ENCODE assay signal across 26 cellular contexts in the genomic region with DNA sequence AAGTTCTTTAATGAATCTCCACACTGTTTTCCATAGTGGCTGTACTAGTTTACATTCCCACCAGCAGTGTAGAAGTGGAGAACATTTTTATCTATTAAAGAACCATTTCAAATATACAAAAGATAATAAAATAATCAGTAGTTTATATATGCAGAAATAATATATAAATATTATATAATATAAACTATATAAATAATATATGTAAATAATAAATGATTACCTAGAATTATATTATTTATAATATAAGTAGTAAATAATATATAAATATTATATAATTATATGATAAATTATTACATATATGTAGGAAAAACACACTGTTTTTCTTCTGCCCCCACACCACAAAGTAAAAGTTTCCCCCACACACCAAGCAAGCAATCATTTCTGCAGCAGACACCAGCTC.
"Had no signal": no experiment of that assay in that cellular context is flagged by ENCODE, and none has a peak within 500 bp of the region (broad histone marks: within the 10 kb centered on the region; RNA-seq: fewer than 3 reads in every experiment).

No MANE protein-coding gene starts in this region.

- DNase-seq: activated CD4-positive, alpha-beta memory T cell treated with anti-CD3 and anti-CD28 coated beads, Interleukin-2, amount 10 ng/mL, durations not matched to agents 7 days and 5 days; activated CD4-positive, alpha-beta T cell treated with anti-CD3 and anti-CD28 coated beads for 1 hour; activated CD4-positive, alpha-beta T cell treated with anti-CD3 and anti-CD28 coated beads for 4 hours; activated CD4-positive, alpha-beta T cell treated with anti-CD3 and anti-CD28 coated beads, Interleukin-2, amount 10 ng/mL, durations not matched to agents 7 days and 5 days; activated CD4-positive, alpha-beta T cell treated with anti-CD3 and anti-CD28 coated beads, Interleukin-2, amount 50 U/mL, for 4 hours; activated CD8-positive, alpha-beta memory T cell treated with anti-CD3 and anti-CD28 coated beads, Interleukin-2, amount 50 U/mL, for 48 hours; activated gamma-delta T cell; activated naive CD4-positive, alpha-beta T cell; activated naive CD4-positive, alpha-beta T cell treated with anti-CD3 and anti-CD28 coated beads, Interleukin-2, amount 10 ng/mL, durations not matched to agents 7 days and 5 days; activated naive CD8-positive, alpha-beta T cell treated with anti-CD3 and anti-CD28 coated beads, Interleukin-2, amount 10 ng/mL, durations not matched to agents 7 days and 5 days; activated T-cell treated with anti-CD3 and anti-CD28 coated beads for 4 hours; activated T-cell treated with anti-CD3 and anti-CD28 coated beads, Interleukin-2, amount 50 U/mL, for 24 hours; activated T-cell treated with anti-CD3 and anti-CD28 coated beads, Interleukin-2, amount 50 U/mL, for 72 hours; anterior cingulate cortex; brain microvascular endothelial cell; cortex of kidney; dermis blood vessel endothelial cell; effector CD4-positive, alpha-beta T cell; effector memory CD8-positive, alpha-beta T cell; esophagus squamous epithelium; foreskin melanocyte; T-helper 1 cell; T-helper 17 cell; T1000 had no signal

- H3K27me3 ChIP-seq: brain microvascular endothelial cell had no signal

- H3K4me3 ChIP-seq: esophagus squamous epithelium had no signal

- FAIRE-seq: astrocyte, bronchial epithelial cell had no signal

- H3K27ac ChIP-seq: brain microvascular endothelial cell, esophagus squamous epithelium had no signal

- H3K9me3 ChIP-seq: esophagus squamous epithelium had no signal

- H3K36me3 ChIP-seq: brain microvascular endothelial cell, esophagus squamous epithelium had no signal
